In genomic region chr11:3037041-3037944, GRCh38 we compare ENCODE assay signal across 1 cellular context.
TF ChIP-seq lines count a peak whose summit lies in the region.

No MANE protein-coding gene starts in this region.

TF ChIP-seq in IMR-90, 13 proteins besides CTCF, POLR2A, EP300 and RAD21:
- TF ChIP-seq MAFK (IDR thresholded peaks at IDR 0.05; ENCODE audit: low read depth, low read length): peak; percentile 30
- peak; percentile 78 for TF ChIP-seq SMC3 (IDR thresholded peaks at IDR 0.05; ENCODE audit: low read depth, low read length)
- no peak for TF ChIP-seq NFE2L2 (IDR thresholded peaks at IDR 0.05; ENCODE audit: low read depth, low read length)
- no peak for TF ChIP-seq FOS (IDR thresholded peaks at IDR 0.05; ENCODE audit: low read depth, low read length)
